1 cellular context compared by ENCODE assay signal in the genomic region with DNA sequence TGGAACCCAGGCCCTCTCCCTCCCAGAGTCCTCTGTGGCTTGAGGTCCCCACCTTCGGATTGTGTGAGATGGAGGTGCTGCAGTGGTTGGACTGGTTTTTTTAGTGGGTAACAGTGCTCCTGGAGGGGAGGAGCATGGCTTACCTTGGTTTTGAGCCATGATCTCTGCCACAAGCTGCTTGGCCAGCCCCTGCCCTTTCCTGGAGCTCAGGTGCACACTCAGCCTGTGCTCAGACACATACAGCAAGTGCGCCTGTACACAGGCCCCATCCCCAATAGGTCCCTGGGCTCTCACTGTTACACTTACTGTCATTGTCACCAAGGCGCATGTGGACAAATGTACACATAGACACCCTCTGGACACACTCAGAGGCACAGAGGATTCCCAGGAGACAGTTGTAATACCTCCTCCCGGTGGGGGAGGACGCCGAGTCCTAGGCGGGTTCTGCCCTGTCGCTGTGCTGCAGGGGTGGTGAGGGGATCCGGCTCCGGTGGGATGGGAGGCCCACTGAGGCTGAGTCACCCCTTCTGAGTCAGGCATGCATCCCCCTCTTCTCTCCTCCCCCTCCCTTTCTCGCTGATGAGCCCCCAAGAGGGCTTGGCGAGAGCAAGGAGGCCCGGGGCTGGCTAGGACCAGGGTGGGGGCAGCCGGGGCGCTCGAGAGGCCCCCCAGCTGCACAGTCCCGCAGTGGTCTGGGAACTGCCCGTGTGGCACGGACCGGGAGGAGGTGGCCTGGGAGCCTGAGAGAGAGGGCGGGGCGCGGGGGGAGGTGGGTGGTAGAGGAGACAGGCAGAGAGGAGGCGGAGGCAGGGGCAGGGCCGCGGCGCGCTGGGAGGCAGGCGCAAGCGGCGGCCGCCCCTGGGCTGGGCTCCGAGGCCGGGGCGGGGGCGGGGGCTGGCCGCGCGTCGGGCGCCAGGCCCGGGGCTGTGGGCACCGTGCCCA.
TF ChIP-seq lines count a peak whose summit lies in the region.

No MANE protein-coding gene starts in this region.

TF ChIP-seq in HEK293, 187 proteins besides CTCF, POLR2A, EP300 and RAD21 (continued from another document and continues in another):
- TF ChIP-seq HOXA7 (CRISPR knock-in tag; IDR thresholded peaks at IDR 0.05; ENCODE audit: borderline replicate concordance) (no peak), ZSCAN30 (tag by site-specific recombination; IDR thresholded peaks at IDR 0.05) (no peak), IKZF3 (tag by site-specific recombination; IDR thresholded peaks at IDR 0.05) (no peak), ZNF560 (tag by site-specific recombination; IDR thresholded peaks at IDR 0.05; ENCODE audit: borderline replicate concordance) (no peak), ZNF777 (tag by site-specific recombination; IDR thresholded peaks at IDR 0.05; ENCODE audit: borderline replicate concordance) (no peak), ZNF529 (tag by site-specific recombination; IDR thresholded peaks at IDR 0.05; ENCODE audit: insufficient replicate concordance) (no peak), ZNF670 (tag by site-specific recombination; IDR thresholded peaks at IDR 0.05; ENCODE audit: low read depth) (no peak), ZNF335 (tag by site-specific recombination; conservative IDR thresholded peaks at IDR 0.05) (peak; percentile 99), SETDB1 (IDR thresholded peaks at IDR 0.05; ENCODE audit: insufficient read length, low read length) (no peak), ZNF585B (tag by site-specific recombination; IDR thresholded peaks at IDR 0.05) (no peak), SP3 (tag by site-specific recombination; IDR thresholded peaks at IDR 0.05) (peak; percentile 77; the same call in 1 of the 2 replicates), ZNF202 (tag by site-specific recombination; IDR thresholded peaks at IDR 0.05; ENCODE audit: borderline replicate concordance) (no peak), ZBTB21 (tag by site-specific recombination; IDR thresholded peaks at IDR 0.05) (no peak), ZNF350 (tag by site-specific recombination; IDR thresholded peaks at IDR 0.05) (no peak), ZNF146 (tag by site-specific recombination; IDR thresholded peaks at IDR 0.05) (no peak), ZNF112 (tag by site-specific recombination; IDR thresholded peaks at IDR 0.05) (no peak), ZNF596 (tag by site-specific recombination; IDR thresholded peaks at IDR 0.05) (no peak), ZNF776 (tag by site-specific recombination; IDR thresholded peaks at IDR 0.05; ENCODE audit: borderline replicate concordance) (no peak), GLIS2 (tag by site-specific recombination; IDR thresholded peaks at IDR 0.05) (peak; percentile 95), KLF9 (tag by site-specific recombination; IDR thresholded peaks at IDR 0.05; ENCODE audit: low read depth) (peak; percentile 82), GLI4 (tag by site-specific recombination; IDR thresholded peaks at IDR 0.05) (no peak), ZNF76 (tag by site-specific recombination; IDR thresholded peaks at IDR 0.05; ENCODE audit: borderline replicate concordance, low read depth) (peak; percentile 43; the same call in 1 of the 2 replicates), KLF7 (tag by site-specific recombination; IDR thresholded peaks at IDR 0.05; ENCODE audit: borderline replicate concordance) (0 out of 2 replicates have a peak, but pooled peaks have one; percentile 26), ZNF791 (tag by site-specific recombination; IDR thresholded peaks at IDR 0.05) (no peak), SP7 (tag by site-specific recombination; IDR thresholded peaks at IDR 0.05) (peak; percentile 73), ZNF555 (tag by site-specific recombination; conservative IDR thresholded peaks at IDR 0.05) (no peak), ZFP37 (tag by site-specific recombination; IDR thresholded peaks at IDR 0.05) (no peak), ZNF169 (tag by site-specific recombination; IDR thresholded peaks at IDR 0.05) (no peak), GLIS1 (tag by site-specific recombination; IDR thresholded peaks at IDR 0.05) (peak; percentile 96), ZNF600 (tag by site-specific recombination; IDR thresholded peaks at IDR 0.05) (peak; percentile 65; the same call in 1 of the 2 replicates), OVOL3 (tag by site-specific recombination; IDR thresholded peaks at IDR 0.05) (no peak), TRIM28 (IDR thresholded peaks at IDR 0.05; ENCODE audit: borderline replicate concordance, low read length) (no peak), ZBTB48 (tag by site-specific recombination; IDR thresholded peaks at IDR 0.05) (no peak), ZNF792 (tag by site-specific recombination; IDR thresholded peaks at IDR 0.05) (no peak), ZNF292 (tag by site-specific recombination; IDR thresholded peaks at IDR 0.05; ENCODE audit: borderline replicate concordance, low read depth) (no peak), SALL2 (tag by site-specific recombination; IDR thresholded peaks at IDR 0.05; ENCODE audit: borderline replicate concordance) (no peak), ZNF626 (tag by site-specific recombination; IDR thresholded peaks at IDR 0.05) (no peak), ZNF624 (tag by site-specific recombination; IDR thresholded peaks at IDR 0.05) (no peak), ZBTB7A (tag by site-specific recombination; IDR thresholded peaks at IDR 0.05; ENCODE audit: low read depth) (no peak), ZNF341 (tag by site-specific recombination; IDR thresholded peaks at IDR 0.05; ENCODE audit: low read depth) (no peak; the same call in none of the 2 replicates), REPIN1 (tag by site-specific recombination; IDR thresholded peaks at IDR 0.05; ENCODE audit: low read depth) (no peak), ZSCAN16 (tag by site-specific recombination; IDR thresholded peaks at IDR 0.05) (no peak), ZNF747 (tag by site-specific recombination; IDR thresholded peaks at IDR 0.05) (no peak), ZNF707 (tag by site-specific recombination; IDR thresholded peaks at IDR 0.05) (no peak), ZNF48 (tag by site-specific recombination; IDR thresholded peaks at IDR 0.05) (no peak), ZNF473 (tag by site-specific recombination; IDR thresholded peaks at IDR 0.05) (no peak), MYNN (tag by site-specific recombination; IDR thresholded peaks at IDR 0.05; ENCODE audit: borderline replicate concordance) (no peak), ZNF785 (tag by site-specific recombination; IDR thresholded peaks at IDR 0.05) (no peak), ZNF132 (tag by site-specific recombination; IDR thresholded peaks at IDR 0.05; ENCODE audit: borderline replicate concordance) (no peak), ZNF223 (tag by site-specific recombination; IDR thresholded peaks at IDR 0.05) (no peak)
- TF ChIP-seq, protein P1, sequence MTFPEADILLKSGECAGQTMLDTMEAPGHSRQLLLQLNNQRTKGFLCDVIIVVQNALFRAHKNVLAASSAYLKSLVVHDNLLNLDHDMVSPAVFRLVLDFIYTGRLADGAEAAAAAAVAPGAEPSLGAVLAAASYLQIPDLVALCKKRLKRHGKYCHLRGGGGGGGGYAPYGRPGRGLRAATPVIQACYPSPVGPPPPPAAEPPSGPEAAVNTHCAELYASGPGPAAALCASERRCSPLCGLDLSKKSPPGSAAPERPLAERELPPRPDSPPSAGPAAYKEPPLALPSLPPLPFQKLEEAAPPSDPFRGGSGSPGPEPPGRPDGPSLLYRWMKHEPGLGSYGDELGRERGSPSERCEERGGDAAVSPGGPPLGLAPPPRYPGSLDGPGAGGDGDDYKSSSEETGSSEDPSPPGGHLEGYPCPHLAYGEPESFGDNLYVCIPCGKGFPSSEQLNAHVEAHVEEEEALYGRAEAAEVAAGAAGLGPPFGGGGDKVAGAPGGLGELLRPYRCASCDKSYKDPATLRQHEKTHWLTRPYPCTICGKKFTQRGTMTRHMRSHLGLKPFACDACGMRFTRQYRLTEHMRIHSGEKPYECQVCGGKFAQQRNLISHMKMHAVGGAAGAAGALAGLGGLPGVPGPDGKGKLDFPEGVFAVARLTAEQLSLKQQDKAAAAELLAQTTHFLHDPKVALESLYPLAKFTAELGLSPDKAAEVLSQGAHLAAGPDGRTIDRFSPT (tag by site-specific recombination; IDR thresholded peaks at IDR 0.05) = no peak
- TF ChIP-seq, protein P2, sequence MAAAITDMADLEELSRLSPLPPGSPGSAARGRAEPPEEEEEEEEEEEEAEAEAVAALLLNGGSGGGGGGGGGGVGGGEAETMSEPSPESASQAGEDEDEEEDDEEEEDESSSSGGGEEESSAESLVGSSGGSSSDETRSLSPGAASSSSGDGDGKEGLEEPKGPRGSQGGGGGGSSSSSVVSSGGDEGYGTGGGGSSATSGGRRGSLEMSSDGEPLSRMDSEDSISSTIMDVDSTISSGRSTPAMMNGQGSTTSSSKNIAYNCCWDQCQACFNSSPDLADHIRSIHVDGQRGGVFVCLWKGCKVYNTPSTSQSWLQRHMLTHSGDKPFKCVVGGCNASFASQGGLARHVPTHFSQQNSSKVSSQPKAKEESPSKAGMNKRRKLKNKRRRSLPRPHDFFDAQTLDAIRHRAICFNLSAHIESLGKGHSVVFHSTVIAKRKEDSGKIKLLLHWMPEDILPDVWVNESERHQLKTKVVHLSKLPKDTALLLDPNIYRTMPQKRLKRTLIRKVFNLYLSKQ (tag by site-specific recombination; IDR thresholded peaks at IDR 0.05; ENCODE audit: borderline replicate concordance) = no peak
- TF ChIP-seq, protein P3, sequence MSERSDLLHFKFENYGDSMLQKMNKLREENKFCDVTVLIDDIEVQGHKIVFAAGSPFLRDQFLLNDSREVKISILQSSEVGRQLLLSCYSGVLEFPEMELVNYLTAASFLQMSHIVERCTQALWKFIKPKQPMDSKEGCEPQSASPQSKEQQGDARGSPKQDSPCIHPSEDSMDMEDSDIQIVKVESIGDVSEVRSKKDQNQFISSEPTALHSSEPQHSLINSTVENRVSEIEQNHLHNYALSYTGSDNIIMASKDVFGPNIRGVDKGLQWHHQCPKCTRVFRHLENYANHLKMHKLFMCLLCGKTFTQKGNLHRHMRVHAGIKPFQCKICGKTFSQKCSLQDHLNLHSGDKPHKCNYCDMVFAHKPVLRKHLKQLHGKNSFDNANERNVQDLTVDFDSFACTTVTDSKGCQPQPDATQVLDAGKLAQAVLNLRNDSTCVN (tag by site-specific recombination; optimal IDR thresholded peaks at IDR 0.05) = peak; percentile 38
- TF ChIP-seq, protein P4, sequence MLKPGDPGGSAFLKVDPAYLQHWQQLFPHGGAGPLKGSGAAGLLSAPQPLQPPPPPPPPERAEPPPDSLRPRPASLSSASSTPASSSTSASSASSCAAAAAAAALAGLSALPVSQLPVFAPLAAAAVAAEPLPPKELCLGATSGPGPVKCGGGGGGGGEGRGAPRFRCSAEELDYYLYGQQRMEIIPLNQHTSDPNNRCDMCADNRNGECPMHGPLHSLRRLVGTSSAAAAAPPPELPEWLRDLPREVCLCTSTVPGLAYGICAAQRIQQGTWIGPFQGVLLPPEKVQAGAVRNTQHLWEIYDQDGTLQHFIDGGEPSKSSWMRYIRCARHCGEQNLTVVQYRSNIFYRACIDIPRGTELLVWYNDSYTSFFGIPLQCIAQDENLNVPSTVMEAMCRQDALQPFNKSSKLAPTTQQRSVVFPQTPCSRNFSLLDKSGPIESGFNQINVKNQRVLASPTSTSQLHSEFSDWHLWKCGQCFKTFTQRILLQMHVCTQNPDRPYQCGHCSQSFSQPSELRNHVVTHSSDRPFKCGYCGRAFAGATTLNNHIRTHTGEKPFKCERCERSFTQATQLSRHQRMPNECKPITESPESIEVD (tag by site-specific recombination; IDR thresholded peaks at IDR 0.05) = no peak
- TF ChIP-seq, protein P5, sequence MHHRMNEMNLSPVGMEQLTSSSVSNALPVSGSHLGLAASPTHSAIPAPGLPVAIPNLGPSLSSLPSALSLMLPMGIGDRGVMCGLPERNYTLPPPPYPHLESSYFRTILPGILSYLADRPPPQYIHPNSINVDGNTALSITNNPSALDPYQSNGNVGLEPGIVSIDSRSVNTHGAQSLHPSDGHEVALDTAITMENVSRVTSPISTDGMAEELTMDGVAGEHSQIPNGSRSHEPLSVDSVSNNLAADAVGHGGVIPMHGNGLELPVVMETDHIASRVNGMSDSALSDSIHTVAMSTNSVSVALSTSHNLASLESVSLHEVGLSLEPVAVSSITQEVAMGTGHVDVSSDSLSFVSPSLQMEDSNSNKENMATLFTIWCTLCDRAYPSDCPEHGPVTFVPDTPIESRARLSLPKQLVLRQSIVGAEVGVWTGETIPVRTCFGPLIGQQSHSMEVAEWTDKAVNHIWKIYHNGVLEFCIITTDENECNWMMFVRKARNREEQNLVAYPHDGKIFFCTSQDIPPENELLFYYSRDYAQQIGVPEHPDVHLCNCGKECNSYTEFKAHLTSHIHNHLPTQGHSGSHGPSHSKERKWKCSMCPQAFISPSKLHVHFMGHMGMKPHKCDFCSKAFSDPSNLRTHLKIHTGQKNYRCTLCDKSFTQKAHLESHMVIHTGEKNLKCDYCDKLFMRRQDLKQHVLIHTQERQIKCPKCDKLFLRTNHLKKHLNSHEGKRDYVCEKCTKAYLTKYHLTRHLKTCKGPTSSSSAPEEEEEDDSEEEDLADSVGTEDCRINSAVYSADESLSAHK (tag by site-specific recombination; IDR thresholded peaks at IDR 0.05) = no peak
- TF ChIP-seq, protein P6, sequence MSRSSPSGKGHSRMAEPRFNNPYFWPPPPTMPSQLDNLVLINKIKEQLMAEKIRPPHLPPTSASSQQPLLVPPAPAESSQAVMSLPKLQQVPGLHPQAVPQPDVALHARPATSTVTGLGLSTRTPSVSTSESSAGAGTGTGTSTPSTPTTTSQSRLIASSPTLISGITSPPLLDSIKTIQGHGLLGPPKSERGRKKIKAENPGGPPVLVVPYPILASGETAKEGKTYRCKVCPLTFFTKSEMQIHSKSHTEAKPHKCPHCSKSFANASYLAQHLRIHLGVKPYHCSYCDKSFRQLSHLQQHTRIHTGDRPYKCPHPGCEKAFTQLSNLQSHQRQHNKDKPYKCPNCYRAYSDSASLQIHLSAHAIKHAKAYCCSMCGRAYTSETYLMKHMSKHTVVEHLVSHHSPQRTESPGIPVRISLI (tag by site-specific recombination; IDR thresholded peaks at IDR 0.05) = no peak
- TF ChIP-seq, protein P7, sequence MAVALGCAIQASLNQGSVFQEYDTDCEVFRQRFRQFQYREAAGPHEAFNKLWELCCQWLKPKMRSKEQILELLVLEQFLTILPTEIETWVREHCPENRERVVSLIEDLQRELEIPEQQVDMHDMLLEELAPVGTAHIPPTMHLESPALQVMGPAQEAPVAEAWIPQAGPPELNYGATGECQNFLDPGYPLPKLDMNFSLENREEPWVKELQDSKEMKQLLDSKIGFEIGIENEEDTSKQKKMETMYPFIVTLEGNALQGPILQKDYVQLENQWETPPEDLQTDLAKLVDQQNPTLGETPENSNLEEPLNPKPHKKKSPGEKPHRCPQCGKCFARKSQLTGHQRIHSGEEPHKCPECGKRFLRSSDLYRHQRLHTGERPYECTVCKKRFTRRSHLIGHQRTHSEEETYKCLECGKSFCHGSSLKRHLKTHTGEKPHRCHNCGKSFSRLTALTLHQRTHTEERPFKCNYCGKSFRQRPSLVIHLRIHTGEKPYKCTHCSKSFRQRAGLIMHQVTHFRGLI (tag by site-specific recombination; IDR thresholded peaks at IDR 0.05) = no peak
- TF ChIP-seq, protein P8, sequence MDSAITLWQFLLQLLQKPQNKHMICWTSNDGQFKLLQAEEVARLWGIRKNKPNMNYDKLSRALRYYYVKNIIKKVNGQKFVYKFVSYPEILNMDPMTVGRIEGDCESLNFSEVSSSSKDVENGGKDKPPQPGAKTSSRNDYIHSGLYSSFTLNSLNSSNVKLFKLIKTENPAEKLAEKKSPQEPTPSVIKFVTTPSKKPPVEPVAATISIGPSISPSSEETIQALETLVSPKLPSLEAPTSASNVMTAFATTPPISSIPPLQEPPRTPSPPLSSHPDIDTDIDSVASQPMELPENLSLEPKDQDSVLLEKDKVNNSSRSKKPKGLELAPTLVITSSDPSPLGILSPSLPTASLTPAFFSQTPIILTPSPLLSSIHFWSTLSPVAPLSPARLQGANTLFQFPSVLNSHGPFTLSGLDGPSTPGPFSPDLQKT (IDR thresholded peaks at IDR 0.05; ENCODE audit: borderline replicate concordance, low read depth, low read length) = no peak
